In genomic region chr5:39199335-39199734, GRCh38 we compare ENCODE assay signal across 18 cellular contexts. TPM values are rescaled to one million over a fixed set of nuclear protein-coding genes. Genes with fewer than 3 reads are reported as not detected.
A peak's percentile ranks its signal among the peaks of the same experiment; 100 is the strongest.
DNase-seq lines count a peak whose midpoint lies in the region; ATAC-seq and TF ChIP-seq lines count a peak whose summit lies in the region.
"Had no signal": no experiment of that assay in that cellular context is flagged by ENCODE, and none has a peak within 500 bp of the region (broad histone marks: within the 10 kb centered on the region; RNA-seq: fewer than 3 reads in every experiment).

No MANE protein-coding gene starts in this region.

- intact Hi-C loops in activated naive CD4-positive, alpha-beta T cell treated with anti-CD3 and anti-CD28 coated beads for 36 hours (cut with micrococcal nuclease) = no loop called here
- intact Hi-C loops in activated T-helper 1 cell treated with anti-CD3 and anti-CD28 coated beads, Interleukin-12 subunit alpha, Interleukin-12 subunit beta, Interleukin-2, Interleukin-4 antibody, amounts not matched to agents 30 ng/mL and 10 ng/mL and 1 ng/mL, durations not matched to agents 14 hours and 24 hours and 36 hours (cut with micrococcal nuclease) = loop anchor here (5.0 kb wide), 2 partner anchors 127 to 1478 kb away; partner anchors contain the start of genes PTGER4 and RICTOR
- intact Hi-C loops in upper lobe of right lung (cut with DNase I) = no loop called here

- no peak for ATAC-seq in upper lobe of right lung
- ATAC-seq: left colon had no signal

- DNase-seq in activated naive CD4-positive, alpha-beta T cell treated with anti-CD3 and anti-CD28 coated beads for 36 hours = no peak
- DNase-seq in activated naive CD4-positive, alpha-beta T cell (lab: John Stamatoyannopoulos, UW) = no peak
- DNase-seq in activated T-helper 1 cell treated with anti-CD3 and anti-CD28 coated beads, Interleukin-12 subunit alpha, Interleukin-12 subunit beta, Interleukin-2, Interleukin-4 antibody, amounts not matched to agents 30 ng/mL and 10 ng/mL and 1 ng/mL, durations not matched to agents 14 hours and 24 hours and 36 hours (ENCODE audit: low spot score) = no peak
- DNase-seq in immature natural killer cell (no peak), upper lobe of right lung (no peak), iPS-NIHi7 (ENCODE audit: extremely low spot score) (no peak), MG63 (no peak), retina (no peak)
- DNase-seq: effector CD4-positive, alpha-beta T cell; GDM1; hypothalamus; left colon; NCI-H1092; NCI-H2107; NCI-H526; SIG-M5 had no signal

- no peaks in the 10 kb centered on the region for H3K27me3 ChIP-seq in upper lobe of right lung
- H3K27me3 ChIP-seq in MG63 = 0 out of 2 replicates have a peak, but pooled peaks cover 4% of the 10 kb centered on the region
- H3K27me3 ChIP-seq: vagina had no signal

- peaks cover 43% of the 10 kb centered on the region for H3K36me3 Mint-ChIP-seq in activated naive CD4-positive, alpha-beta T cell treated with anti-CD3 and anti-CD28 coated beads for 36 hours (ENCODE audit: low read depth)
- H3K36me3 Mint-ChIP-seq in activated T-helper 1 cell treated with anti-CD3 and anti-CD28 coated beads, Interleukin-12 subunit alpha, Interleukin-12 subunit beta, Interleukin-2, Interleukin-4 antibody, amounts not matched to agents 30 ng/mL and 10 ng/mL and 1 ng/mL, durations not matched to agents 14 hours and 24 hours and 36 hours (ENCODE audit: low read depth) = peaks cover 22% of the 10 kb centered on the region
- peaks cover 9 to 30% (median 10%) of the 10 kb centered on the region in 3 donors for H3K36me3 Mint-ChIP-seq in immature natural killer cell

- peaks cover 9% of the 10 kb centered on the region for H3K4me1 ChIP-seq in upper lobe of right lung
- H3K4me1 ChIP-seq: prostate gland, vagina had no signal

- H3K36me3 ChIP-seq in upper lobe of right lung = no peaks in the 10 kb centered on the region
- no peaks in the 10 kb centered on the region for H3K36me3 ChIP-seq in MG63
- H3K36me3 ChIP-seq: prostate gland, vagina had no signal

- no peaks in the 10 kb centered on the region for H3K9me3 Mint-ChIP-seq in activated naive CD4-positive, alpha-beta T cell treated with anti-CD3 and anti-CD28 coated beads for 36 hours
- no peaks in the 10 kb centered on the region for H3K9me3 Mint-ChIP-seq in activated T-helper 1 cell treated with anti-CD3 and anti-CD28 coated beads, Interleukin-12 subunit alpha, Interleukin-12 subunit beta, Interleukin-2, Interleukin-4 antibody, amounts not matched to agents 30 ng/mL and 10 ng/mL and 1 ng/mL, durations not matched to agents 14 hours and 24 hours and 36 hours
- no peaks in the 10 kb centered on the region for H3K9me3 Mint-ChIP-seq in immature natural killer cell

- H3K4me3 Mint-ChIP-seq in activated naive CD4-positive, alpha-beta T cell treated with anti-CD3 and anti-CD28 coated beads for 36 hours = peak overlapping the region; percentile 83
- peak overlapping the region; percentile 89 for H3K4me3 Mint-ChIP-seq in activated T-helper 1 cell treated with anti-CD3 and anti-CD28 coated beads, Interleukin-12 subunit alpha, Interleukin-12 subunit beta, Interleukin-2, Interleukin-4 antibody, amounts not matched to agents 30 ng/mL and 10 ng/mL and 1 ng/mL, durations not matched to agents 14 hours and 24 hours and 36 hours
- H3K4me3 Mint-ChIP-seq in immature natural killer cell = peak overlapping the region; percentile 78 to 93 (median 86)

- peak overlapping the region; percentile 99 for H3K27ac Mint-ChIP-seq in activated naive CD4-positive, alpha-beta T cell treated with anti-CD3 and anti-CD28 coated beads for 36 hours
- H3K27ac Mint-ChIP-seq in activated T-helper 1 cell treated with anti-CD3 and anti-CD28 coated beads, Interleukin-12 subunit alpha, Interleukin-12 subunit beta, Interleukin-2, Interleukin-4 antibody, amounts not matched to agents 30 ng/mL and 10 ng/mL and 1 ng/mL, durations not matched to agents 14 hours and 24 hours and 36 hours = peak overlapping the region; percentile 88
- H3K27ac Mint-ChIP-seq in immature natural killer cell = peak overlapping the region; percentile 89 to 99 (median 94)

- H3K4me1 Mint-ChIP-seq in activated naive CD4-positive, alpha-beta T cell treated with anti-CD3 and anti-CD28 coated beads for 36 hours (ENCODE audit: low read depth) = peaks cover 26% of the 10 kb centered on the region
- H3K4me1 Mint-ChIP-seq in activated T-helper 1 cell treated with anti-CD3 and anti-CD28 coated beads, Interleukin-12 subunit alpha, Interleukin-12 subunit beta, Interleukin-2, Interleukin-4 antibody, amounts not matched to agents 30 ng/mL and 10 ng/mL and 1 ng/mL, durations not matched to agents 14 hours and 24 hours and 36 hours (ENCODE audit: low read depth) = peaks cover 62% of the 10 kb centered on the region
- H3K4me1 Mint-ChIP-seq in immature natural killer cell = peaks cover 85 to 99% of the 10 kb centered on the region in 2 donors

- H3K4me3 ChIP-seq in upper lobe of right lung (peak overlapping the region; percentile 32), MG63 (no peak overlapping the region)
- H3K4me3 ChIP-seq: prostate gland had no signal

- H3K27ac ChIP-seq in upper lobe of right lung = no peak overlapping the region
- H3K27ac ChIP-seq: prostate gland had no signal

- no peaks in the 10 kb centered on the region for H3K27me3 Mint-ChIP-seq in activated naive CD4-positive, alpha-beta T cell treated with anti-CD3 and anti-CD28 coated beads for 36 hours (ENCODE audit: low read depth)
- no peaks in the 10 kb centered on the region for H3K27me3 Mint-ChIP-seq in activated T-helper 1 cell treated with anti-CD3 and anti-CD28 coated beads, Interleukin-12 subunit alpha, Interleukin-12 subunit beta, Interleukin-2, Interleukin-4 antibody, amounts not matched to agents 30 ng/mL and 10 ng/mL and 1 ng/mL, durations not matched to agents 14 hours and 24 hours and 36 hours (ENCODE audit: insufficient read depth)
- peaks cover 0 to 2% (median 0%) of the 10 kb centered on the region in 3 donors for H3K27me3 Mint-ChIP-seq in immature natural killer cell (ENCODE audit: low read depth in 3 of 3)

- H3K9me3 ChIP-seq in upper lobe of right lung (no peaks in the 10 kb centered on the region), MG63 (no peaks in the 10 kb centered on the region)
- H3K9me3 ChIP-seq: prostate gland, vagina had no signal

- no peak for TF ChIP-seq CTCF in upper lobe of right lung (IDR thresholded peaks at IDR 0.05)

- CTCF ChIA-PET in activated naive CD4-positive, alpha-beta T cell treated with anti-CD3 and anti-CD28 coated beads for 36 hours (lab: Charles Lee) = interaction anchor here (1.3 to 4.8 kb wide), 6 partner anchors 8 to 84 kb away, joined by 3 to 42 read pairs (median 10); no protein-coding TSS in a partner anchor

RNA-seq across cellular contexts. Expression of gene FYB1, which starts 20.0 kb away (rescaled TPM):
- 100 to 1,000 TPM; 129 TPM for total RNA-seq in activated naive CD4-positive, alpha-beta T cell treated with anti-CD3 and anti-CD28 coated beads for 36 hours
- 100 and 107 TPM in 2 replicates for total RNA-seq in activated T-helper 1 cell treated with anti-CD3 and anti-CD28 coated beads, Interleukin-12 subunit alpha, Interleukin-12 subunit beta, Interleukin-2, Interleukin-4 antibody, amounts not matched to agents 30 ng/mL and 10 ng/mL and 1 ng/mL, durations not matched to agents 14 hours and 24 hours and 36 hours
- 100 to 1,000 TPM in 1 of 3 donors, 10 to 100 TPM in 2; 50.6 to 205 (median 80.2) TPM for polyA plus RNA-seq in immature natural killer cell
- total RNA-seq in upper lobe of right lung = 45.0 TPM
- total RNA-seq in MG63 (2014; rRNA removed; shearing (Covaris generic); ENCODE audit: low replicate concordance) = not detected in 2 replicates

Comparison
In these comparisons a context has a peak if more than half of its experiments do, and no peak if none do; other contexts are left out.
1. RNA of gene FYB1, which starts 20.0 kb away (total RNA-seq): 129 TPM in activated naive CD4-positive, alpha-beta T cell treated with anti-CD3 and anti-CD28 coated beads for 36 hours, 100 to 107 TPM in activated T-helper 1 cell treated with anti-CD3 and anti-CD28 coated beads, Interleukin-12 subunit alpha, Interleukin-12 subunit beta, Interleukin-2, Interleukin-4 antibody, amounts not matched to agents 30 ng/mL and 10 ng/mL and 1 ng/mL, durations not matched to agents 14 hours and 24 hours and 36 hours and 45.0 TPM in upper lobe of right lung (single experiment); not detected in MG63; every median in the first group is over 10 times any median in the second.
2. Peak in every context shown above with its lines, with median percentiles within 50 percentile points of each other: H3K27ac Mint-ChIP-seq and H3K4me3 Mint-ChIP-seq.